8 cellular contexts compared by ENCODE assay signal in genomic region chr6:116371384-116372209, GRCh38. TPM values are rescaled to one million over a fixed set of nuclear protein-coding genes. Genes with fewer than 3 reads are reported as not detected.
DNase-seq lines count a peak whose midpoint lies in the region; ATAC-seq and TF ChIP-seq lines count a peak whose summit lies in the region.

No MANE protein-coding gene starts in this region.

- H3K4me1 Mint-ChIP-seq in activated naive CD8-positive, alpha-beta T cell treated with anti-CD3 and anti-CD28 coated beads for 36 hours = peaks cover 15% of the 10 kb centered on the region
- peaks cover 4% of the 10 kb centered on the region for H3K4me1 Mint-ChIP-seq in glutamatergic neuron (ENCODE audit: low read depth, unreplicated experiment)

- peak overlapping the region; percentile 76 for H3K4me2 ChIP-seq in neuronal stem cell (ENCODE audit: insufficient read depth, low read length, poor library complexity, severe bottlenecking)

- H3K36me3 ChIP-seq in NT2/D1 (ENCODE audit: insufficient read depth, insufficient read length, low read length) = peaks cover 6% of the 10 kb centered on the region
- peaks cover 0 to 5% of the 10 kb centered on the region in 2 donors for H3K36me3 ChIP-seq in neuronal stem cell (replicated peaks in 1 of 2; ENCODE audit: control insufficient read depth in 2 of 2, insufficient read depth in 2 of 2, low read length in 2 of 2)
- H3K36me3 ChIP-seq in vagina = no peaks in the 10 kb centered on the region

- H3K9me3 Mint-ChIP-seq in activated naive CD8-positive, alpha-beta T cell treated with anti-CD3 and anti-CD28 coated beads for 36 hours = no peaks in the 10 kb centered on the region
- H3K9me3 Mint-ChIP-seq in glutamatergic neuron (ENCODE audit: unreplicated experiment) = no peaks in the 10 kb centered on the region

- ATAC-seq in activated CD4-positive, CD25-positive, alpha-beta regulatory T cell treated with anti-CD3 and anti-CD28 coated beads, Interleukin-2, amount 50 U/mL, for 24 hours = peak; percentile 13 to 18
- ATAC-seq in HG02840 (IDR thresholded peaks at IDR 0.05; ENCODE audit: low FRiP score, unreplicated experiment) = peak; percentile 17

- H2BK120ac ChIP-seq in neuronal stem cell (ENCODE audit: low read depth, low read length) = peak overlapping the region; percentile 96

- no peaks in the 10 kb centered on the region for H3K36me3 Mint-ChIP-seq in activated naive CD8-positive, alpha-beta T cell treated with anti-CD3 and anti-CD28 coated beads for 36 hours
- H3K36me3 Mint-ChIP-seq in glutamatergic neuron (ENCODE audit: unreplicated experiment) = no peaks in the 10 kb centered on the region

- H3K27me3 Mint-ChIP-seq in activated naive CD8-positive, alpha-beta T cell treated with anti-CD3 and anti-CD28 coated beads for 36 hours = peaks cover 44% of the 10 kb centered on the region
- H3K27me3 Mint-ChIP-seq in glutamatergic neuron (ENCODE audit: unreplicated experiment) = peaks cover 4% of the 10 kb centered on the region

- H4K8ac ChIP-seq in neuronal stem cell (ENCODE audit: low read depth, low read length) = no peak overlapping the region

- intact Hi-C loops in vagina (cut with DNase I) = no loop called here

- H3K4me1 ChIP-seq in NT2/D1 (ENCODE audit: insufficient read depth, insufficient read length) (no peaks in the 10 kb centered on the region), neuronal stem cell (ENCODE audit: control insufficient read depth in 2 of 2, insufficient read depth in 1 of 2, low read depth in 1 of 2, low read length in 2 of 2) (peaks cover 0 to 2% of the 10 kb centered on the region in 2 donors), vagina (peaks cover 63% of the 10 kb centered on the region)

- no peaks in the 10 kb centered on the region for H3K9me3 ChIP-seq in NT2/D1 (ENCODE audit: insufficient read depth, low read length)
- H3K9me3 ChIP-seq in neuronal stem cell (replicated peaks in 1 of 2; ENCODE audit: control insufficient read depth in 2 of 2, insufficient read depth in 1 of 2, low read depth in 1 of 2, low read length in 2 of 2) = no peaks in the 10 kb centered on the region
- no peaks in the 10 kb centered on the region for H3K9me3 ChIP-seq in vagina

- H3K9ac ChIP-seq in NT2/D1 (ENCODE audit: insufficient read length, low read depth) (peak overlapping the region; percentile 88), neuronal stem cell (ENCODE audit: low read depth, low read length, poor library complexity) (peak overlapping the region; percentile 96)

- H2AFZ ChIP-seq in neuronal stem cell (ENCODE audit: low read length) = peak overlapping the region; percentile 97

- H2AK5ac ChIP-seq in neuronal stem cell (ENCODE audit: low read depth, low read length) = peak overlapping the region; percentile 45

- peak overlapping the region; percentile 24 for H4K91ac ChIP-seq in neuronal stem cell (ENCODE audit: low read depth, low read length, poor library complexity)

- H3K79me1 ChIP-seq in neuronal stem cell (ENCODE audit: low read depth, low read length) = peaks cover 2% of the 10 kb centered on the region

- peak overlapping the region; percentile 55 for H3K4ac ChIP-seq in neuronal stem cell (ENCODE audit: low read length)

- no peak for TF ChIP-seq CTCF in glutamatergic neuron (IDR thresholded peaks at IDR 0.05; ENCODE audit: partially characterized antibody, unreplicated experiment)
- no peak for TF ChIP-seq CTCF in vagina (IDR thresholded peaks at IDR 0.05)

- no peak for DNase-seq in activated CD4-positive, CD25-positive, alpha-beta regulatory T cell (lab: John Stamatoyannopoulos, UW)
- DNase-seq in NT2/D1 (ENCODE audit: low read depth, low spot score) (peak; percentile 54), glutamatergic neuron (peak; percentile 65), neuronal stem cell (ENCODE audit: low spot score) (peak; percentile 71), vagina (ENCODE audit: extremely low spot score in 2 of 2) (no peak)
- no peak for DNase-seq in activated naive CD8-positive, alpha-beta T cell treated with anti-CD3 and anti-CD28 coated beads for 36 hours

- peak overlapping the region; percentile 75 for H3K27ac ChIP-seq in neuronal stem cell (replicated peaks; ENCODE audit: low read length)
- H3K27ac ChIP-seq in vagina = peak overlapping the region; percentile 95

- H2BK12ac ChIP-seq in neuronal stem cell (ENCODE audit: low read length) = no peak overlapping the region

- H3K18ac ChIP-seq in neuronal stem cell (ENCODE audit: low read length) = peak overlapping the region; percentile 99

- peak in 1 of 2 donors; percentile 39 for TF ChIP-seq POLR2A in vagina (IDR thresholded peaks at IDR 0.05)

- H3K4me3 ChIP-seq in NT2/D1 (ENCODE audit: insufficient read length, low read depth) (peak overlapping the region; percentile 72), neuronal stem cell (ENCODE audit: low read length in 2 of 2) (peak overlapping the region; percentile 69 to 81), vagina (peak overlapping the region; percentile 77 to 89)

- peak overlapping the region; percentile 79 for H2BK15ac ChIP-seq in neuronal stem cell (ENCODE audit: low read length)

- H3K23ac ChIP-seq in neuronal stem cell (ENCODE audit: low read depth, low read length, poor library complexity) = peak overlapping the region; percentile 75

- H2BK5ac ChIP-seq in neuronal stem cell (ENCODE audit: low read length) = peak overlapping the region; percentile 95

- peak overlapping the region; percentile 97 for H3K14ac ChIP-seq in neuronal stem cell (ENCODE audit: low read length)

- WGBS in neuronal stem cell (ENCODE audit: extremely low coverage in 2 of 2, insufficient read length in 2 of 2, insufficient replicate concordance in 1 of 2), 2 donors = no CpG with 5 or more reads among the region's 45 CpGs

- no peaks in the 10 kb centered on the region for H3K27me3 ChIP-seq in NT2/D1 (ENCODE audit: insufficient read depth, insufficient read length)
- no peaks in the 10 kb centered on the region for H3K27me3 ChIP-seq in neuronal stem cell (ENCODE audit: control insufficient read depth in 3 of 3, insufficient read depth in 3 of 3, low read depth in 1 of 3, low read length in 3 of 3)
- no peaks in the 10 kb centered on the region for H3K27me3 ChIP-seq in vagina

- H3K27ac Mint-ChIP-seq in activated naive CD8-positive, alpha-beta T cell treated with anti-CD3 and anti-CD28 coated beads for 36 hours = no peak overlapping the region
- H3K27ac Mint-ChIP-seq in glutamatergic neuron (ENCODE audit: unreplicated experiment) = no peak overlapping the region

- peak overlapping the region; percentile 70 for H3K4me3 Mint-ChIP-seq in activated naive CD8-positive, alpha-beta T cell treated with anti-CD3 and anti-CD28 coated beads for 36 hours
- peak overlapping the region; percentile 85 for H3K4me3 Mint-ChIP-seq in glutamatergic neuron (ENCODE audit: unreplicated experiment)

RNA-seq across cellular contexts. Expression of gene DSE, which starts 0.8 kb away (rescaled TPM):
- 1 to 10 TPM; 3.2 to 4.9 TPM for total RNA-seq in activated naive CD8-positive, alpha-beta T cell treated with anti-CD3 and anti-CD28 coated beads for 36 hours
- total RNA-seq in glutamatergic neuron (ENCODE audit: unreplicated experiment) = 12.0 TPM
- 15.0 TPM for polyA plus RNA-seq in neuronal stem cell (2013, experiment 1 of 2)
- 15.2 TPM for polyA plus RNA-seq in neuronal stem cell (2013, experiment 2 of 2)
- total RNA-seq in vagina = 33.1 TPM

Comparison
In these comparisons a context has a peak if more than half of its experiments do, and no peak if none do; other contexts are left out.
1. DNase-seq: peak in NT2/D1 (single experiment), glutamatergic neuron (single experiment) and neuronal stem cell (single experiment); none in activated CD4-positive, CD25-positive, alpha-beta regulatory T cell (0 of 4), activated naive CD8-positive, alpha-beta T cell treated with anti-CD3 and anti-CD28 coated beads for 36 hours (single experiment) and vagina (0 of 2).
2. Peak in every context shown above with its lines, with median percentiles within 50 percentile points of each other: H3K4me3 ChIP-seq.